In genomic region chr5:114317751-114318150, GRCh38 we compare ENCODE assay signal across 1 cellular context.
TF ChIP-seq lines count a peak whose summit lies in the region.

No MANE protein-coding gene starts in this region.

TF ChIP-seq in H1, 55 proteins besides CTCF, POLR2A, EP300 and RAD21 (continued from another document):
- TF ChIP-seq JUN (IDR thresholded peaks at IDR 0.05; ENCODE audit: low read depth, low read length) (no peak), TCF12 (IDR thresholded peaks at IDR 0.05; ENCODE audit: low read depth, low read length) (no peak)
